Comparison of ENCODE assay signal across 1 cellular context in genomic region chr1:65918564-65918963, GRCh38.
TF ChIP-seq lines count a peak whose summit lies in the region.

No MANE protein-coding gene starts in this region.

TF ChIP-seq in WTC11, 78 proteins besides CTCF, POLR2A, EP300 and RAD21 (continued from another document):
- TF ChIP-seq, protein P1, sequence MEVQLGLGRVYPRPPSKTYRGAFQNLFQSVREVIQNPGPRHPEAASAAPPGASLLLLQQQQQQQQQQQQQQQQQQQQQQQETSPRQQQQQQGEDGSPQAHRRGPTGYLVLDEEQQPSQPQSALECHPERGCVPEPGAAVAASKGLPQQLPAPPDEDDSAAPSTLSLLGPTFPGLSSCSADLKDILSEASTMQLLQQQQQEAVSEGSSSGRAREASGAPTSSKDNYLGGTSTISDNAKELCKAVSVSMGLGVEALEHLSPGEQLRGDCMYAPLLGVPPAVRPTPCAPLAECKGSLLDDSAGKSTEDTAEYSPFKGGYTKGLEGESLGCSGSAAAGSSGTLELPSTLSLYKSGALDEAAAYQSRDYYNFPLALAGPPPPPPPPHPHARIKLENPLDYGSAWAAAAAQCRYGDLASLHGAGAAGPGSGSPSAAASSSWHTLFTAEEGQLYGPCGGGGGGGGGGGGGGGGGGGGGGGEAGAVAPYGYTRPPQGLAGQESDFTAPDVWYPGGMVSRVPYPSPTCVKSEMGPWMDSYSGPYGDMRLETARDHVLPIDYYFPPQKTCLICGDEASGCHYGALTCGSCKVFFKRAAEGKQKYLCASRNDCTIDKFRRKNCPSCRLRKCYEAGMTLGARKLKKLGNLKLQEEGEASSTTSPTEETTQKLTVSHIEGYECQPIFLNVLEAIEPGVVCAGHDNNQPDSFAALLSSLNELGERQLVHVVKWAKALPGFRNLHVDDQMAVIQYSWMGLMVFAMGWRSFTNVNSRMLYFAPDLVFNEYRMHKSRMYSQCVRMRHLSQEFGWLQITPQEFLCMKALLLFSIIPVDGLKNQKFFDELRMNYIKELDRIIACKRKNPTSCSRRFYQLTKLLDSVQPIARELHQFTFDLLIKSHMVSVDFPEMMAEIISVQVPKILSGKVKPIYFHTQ (CRISPR knock-in tag; IDR thresholded peaks at IDR 0.05), result no peak
- no peak for TF ChIP-seq SMAD4 (CRISPR knock-in tag; IDR thresholded peaks at IDR 0.05)
- no peak for TF ChIP-seq MLX (CRISPR knock-in tag; IDR thresholded peaks at IDR 0.05)
- no peak for TF ChIP-seq SMAD3 (CRISPR knock-in tag; IDR thresholded peaks at IDR 0.05; ENCODE audit: borderline replicate concordance)
- no peak for TF ChIP-seq USF2 (CRISPR knock-in tag; IDR thresholded peaks at IDR 0.05)
- no peak for TF ChIP-seq FOXP1 (CRISPR knock-in tag; IDR thresholded peaks at IDR 0.05; ENCODE audit: borderline replicate concordance)
- no peak for TF ChIP-seq ZNF219 (CRISPR knock-in tag; IDR thresholded peaks at IDR 0.05; ENCODE audit: borderline replicate concordance)
- TF ChIP-seq ZNF121 (CRISPR knock-in tag; IDR thresholded peaks at IDR 0.05), result no peak
- no peak for TF ChIP-seq ZNF232 (CRISPR knock-in tag; IDR thresholded peaks at IDR 0.05)
- TF ChIP-seq EMX1 (CRISPR knock-in tag; IDR thresholded peaks at IDR 0.05), result no peak
- TF ChIP-seq CREB1 (CRISPR knock-in tag; IDR thresholded peaks at IDR 0.05), result no peak
- TF ChIP-seq ZNF416 (CRISPR knock-in tag; IDR thresholded peaks at IDR 0.05), result no peak
- TF ChIP-seq HMGA2 (CRISPR knock-in tag; IDR thresholded peaks at IDR 0.05), result no peak
